ENCODE assay signal across 20 cellular contexts in genomic region chr2:41112228-41112627, GRCh38.
DNase-seq lines count a peak whose midpoint lies in the region; ATAC-seq and TF ChIP-seq lines count a peak whose summit lies in the region.
"Had no signal": no experiment of that assay in that cellular context is flagged by ENCODE, and none has a peak within 500 bp of the region (broad histone marks: within the 10 kb centered on the region; RNA-seq: fewer than 3 reads in every experiment).

No MANE protein-coding gene starts in this region.

- no peaks in the 10 kb centered on the region for H3K9me3 ChIP-seq in left ventricle myocardium inferior (replicated peaks)
- no peaks in the 10 kb centered on the region for H3K9me3 ChIP-seq in hepatocyte (ENCODE audit: low read depth)

- intact Hi-C loops in Right ventricle myocardium superior (cut with DNase I): no loop called here
- intact Hi-C loops in left ventricle myocardium inferior (cut with micrococcal nuclease): no loop called here

- H3K27me3 Mint-ChIP-seq in activated T-cell treated with anti-CD3 and anti-CD28 coated beads, Interleukin-2, amount 50 U/mL, for 24 hours: no peaks in the 10 kb centered on the region

- H3K27me3 ChIP-seq in left ventricle myocardium inferior (ENCODE audit: low read depth) (no peaks in the 10 kb centered on the region), hepatocyte (no peaks in the 10 kb centered on the region)

- H2AFZ ChIP-seq in hepatocyte: peak overlapping the region; percentile 27

- H3K79me2 ChIP-seq in hepatocyte: no peaks in the 10 kb centered on the region

- DNase-seq in Right ventricle myocardium superior (no peak), left ventricle myocardium inferior (no peak), M059J (ENCODE audit: low read depth) (peak; percentile 6), hepatocyte (ENCODE audit: low spot score) (no peak)
- no peak for DNase-seq in activated T-cell treated with anti-CD3 and anti-CD28 coated beads, Interleukin-2, amount 50 U/mL, for 24 hours
- no peak for DNase-seq in activated naive CD4-positive, alpha-beta T cell treated with anti-CD3 and anti-CD28 coated beads, Interleukin-2, amount 50 U/mL, for 16 hours
- DNase-seq: AML-193; C1 segment of cervical spinal cord; CD8-positive, alpha-beta T cell; DMS153; Kasumi-1; MM.1S; NCI-H1048; NCI-H1436; NCI-H1930; NCI-H510A treated with DMSO at 0.1 percent for 48 hours; NCI-H748 treated with DMSO at 0.1 percent for 48 hours; NK-92 treated with Interleukin-12 subunit alpha and Interleukin-12 subunit beta, amount 100 ng/mL, for 24 hours had no signal

- H3K36me3 Mint-ChIP-seq in activated T-cell treated with anti-CD3 and anti-CD28 coated beads, Interleukin-2, amount 50 U/mL, for 24 hours (ENCODE audit: low read depth): no peaks in the 10 kb centered on the region
- H3K36me3 Mint-ChIP-seq: CD8-positive, alpha-beta T cell had no signal

- ATAC-seq in Right ventricle myocardium superior (ENCODE audit: poor library complexity) (peak; percentile 38), GM21515 (IDR thresholded peaks at IDR 0.05; ENCODE audit: unreplicated experiment) (no peak)
- ATAC-seq: CD8-positive, alpha-beta T cell; Panc1 had no signal

- H4K20me1 ChIP-seq in hepatocyte (ENCODE audit: insufficient read depth, poor library complexity, severe bottlenecking): no peaks in the 10 kb centered on the region

- WGBS in hepatocyte (ENCODE audit: low lambda C conversion rate, missing lambda C conversion rate): 80% methylated on average over 1 of the region's 1 CpG

- H3K4me3 Mint-ChIP-seq in activated T-cell treated with anti-CD3 and anti-CD28 coated beads, Interleukin-2, amount 50 U/mL, for 24 hours: no peak overlapping the region
- H3K4me3 Mint-ChIP-seq: CD8-positive, alpha-beta T cell had no signal

- H3K36me3 ChIP-seq in left ventricle myocardium inferior: no peaks in the 10 kb centered on the region
- H3K36me3 ChIP-seq in hepatocyte (replicated peaks; ENCODE audit: insufficient read depth, low read depth): no peaks in the 10 kb centered on the region

- no peak overlapping the region for H3K4me3 ChIP-seq in left ventricle myocardium inferior
- H3K4me3 ChIP-seq in hepatocyte: no peak overlapping the region

- peaks cover 5% of the 10 kb centered on the region for H3K9me3 Mint-ChIP-seq in activated T-cell treated with anti-CD3 and anti-CD28 coated beads, Interleukin-2, amount 50 U/mL, for 24 hours

- H3K4me1 ChIP-seq in left ventricle myocardium inferior: no peaks in the 10 kb centered on the region
- no peaks in the 10 kb centered on the region for H3K4me1 ChIP-seq in hepatocyte (ENCODE audit: insufficient read depth)

- no peak overlapping the region for H3K4me2 ChIP-seq in hepatocyte

- no peak overlapping the region for H3K27ac ChIP-seq in left ventricle myocardium inferior (replicated peaks)
- H3K27ac ChIP-seq in hepatocyte: no peak overlapping the region

- no peak for TF ChIP-seq CTCF in left ventricle myocardium inferior (IDR thresholded peaks at IDR 0.05; ENCODE audit: borderline replicate concordance)
- TF ChIP-seq CTCF in hepatocyte (IDR thresholded peaks at IDR 0.05; ENCODE audit: poor library complexity): no peak

- H3K4me1 Mint-ChIP-seq in activated T-cell treated with anti-CD3 and anti-CD28 coated beads, Interleukin-2, amount 50 U/mL, for 24 hours (ENCODE audit: low read depth): no peaks in the 10 kb centered on the region

- H3K9me2 ChIP-seq in hepatocyte (replicated peaks; ENCODE audit: insufficient read depth): no peaks in the 10 kb centered on the region

- H3K27ac Mint-ChIP-seq in activated T-cell treated with anti-CD3 and anti-CD28 coated beads, Interleukin-2, amount 50 U/mL, for 24 hours: no peak overlapping the region
- H3K27ac Mint-ChIP-seq: CD8-positive, alpha-beta T cell had no signal
